Comparison of ENCODE assay signal across 25 cellular contexts in genomic region chr9:96126321-96126881, GRCh38.
A peak's percentile ranks its signal among the peaks of the same experiment; 100 is the strongest.
DNase-seq lines count a peak whose midpoint lies in the region; ATAC-seq, FAIRE-seq and TF ChIP-seq lines count a peak whose summit lies in the region.
"Had no signal": no experiment of that assay in that cellular context is flagged by ENCODE, and none has a peak within 500 bp of the region (broad histone marks: within the 10 kb centered on the region; RNA-seq: fewer than 3 reads in every experiment).

No MANE protein-coding gene starts in this region.

- H4K20me1 ChIP-seq in HepG2 (ENCODE audit: insufficient read depth, low read length) (no peaks in the 10 kb centered on the region), hepatocyte (ENCODE audit: insufficient read depth, poor library complexity, severe bottlenecking) (no peaks in the 10 kb centered on the region), neural progenitor cell (ENCODE audit: low read depth) (peaks cover 4% of the 10 kb centered on the region)

- CTCF ChIA-PET in HepG2 (lab: Yijun Ruan, JAX; ENCODE audit: low intra/inter-chr PET ratio, low total read pairs): no interaction called here

- H3K79me2 ChIP-seq in HepG2 (ENCODE audit: insufficient read depth, low read length): no peaks in the 10 kb centered on the region
- no peaks in the 10 kb centered on the region for H3K79me2 ChIP-seq in hepatocyte
- H3K79me2 ChIP-seq in neural progenitor cell (ENCODE audit: low read depth): no peaks in the 10 kb centered on the region

- H3F3A ChIP-seq in neural progenitor cell (ENCODE audit: low read depth): peaks cover 33% of the 10 kb centered on the region

- no peaks in the 10 kb centered on the region for H3K36me3 ChIP-seq in HepG2 (replicated peaks in 1 of 2; ENCODE audit: control insufficient read depth in 1 of 2, insufficient read depth in 2 of 2, low read length in 2 of 2)
- no peaks in the 10 kb centered on the region for H3K36me3 ChIP-seq in right lobe of liver
- no peaks in the 10 kb centered on the region for H3K36me3 ChIP-seq in hepatocyte (replicated peaks; ENCODE audit: insufficient read depth, low read depth)
- no peaks in the 10 kb centered on the region for H3K36me3 ChIP-seq in neural progenitor cell
- H3K36me3 ChIP-seq: upper lobe of left lung, WERI-Rb-1 had no signal

- peaks cover 0 to 5% of the 10 kb centered on the region in 2 experiments; a peak in 2 of 5 replicates for H3K27me3 ChIP-seq in HepG2 (ENCODE audit: control insufficient read depth in 1 of 2, insufficient read depth in 2 of 2, low read length in 2 of 2)
- no peaks in the 10 kb centered on the region for H3K27me3 ChIP-seq in right lobe of liver
- H3K27me3 ChIP-seq in hepatocyte: no peaks in the 10 kb centered on the region
- H3K27me3 ChIP-seq in neural progenitor cell: peaks cover 27% of the 10 kb centered on the region
- H3K27me3 ChIP-seq: upper lobe of left lung had no signal

- H3K4me3 ChIP-seq in HepG2 (replicated peaks in 1 of 3; ENCODE audit: insufficient read depth in 1 of 3, low read depth in 2 of 3, low read length in 3 of 3) (peak overlapping the region in 1 of 3 experiments; percentile 1; a peak in 1 of 6 replicates), right lobe of liver (no peak overlapping the region), hepatocyte (no peak overlapping the region), neural progenitor cell (no peak overlapping the region)
- H3K4me3 ChIP-seq: upper lobe of left lung had no signal

- FAIRE-seq in HepG2 (lab: Jason Lieb, UNC): no peak
- FAIRE-seq: endothelial cell of umbilical vein had no signal

- TF ChIP-seq CTCF in HepG2 (CRISPR knock-in tag; IDR thresholded peaks at IDR 0.05): no peak
- no peak for TF ChIP-seq CTCF in right lobe of liver (IDR thresholded peaks at IDR 0.05)
- TF ChIP-seq CTCF in hepatocyte (IDR thresholded peaks at IDR 0.05; ENCODE audit: poor library complexity): no peak
- no peak for TF ChIP-seq CTCF in neural progenitor cell (IDR thresholded peaks at IDR 0.05)

- peaks cover 7% of the 10 kb centered on the region; the same call in 1 of the 2 replicates for H3K4me1 ChIP-seq in HepG2 (ENCODE audit: insufficient read depth, low read length)
- H3K4me1 ChIP-seq in right lobe of liver: no peaks in the 10 kb centered on the region
- peaks cover 25% of the 10 kb centered on the region for H3K4me1 ChIP-seq in hepatocyte (ENCODE audit: insufficient read depth)
- H3K4me1 ChIP-seq in neural progenitor cell: peaks cover 36% of the 10 kb centered on the region
- H3K4me1 ChIP-seq: upper lobe of left lung had no signal

- H3K36me3 Mint-ChIP-seq in neural progenitor cell: no peaks in the 10 kb centered on the region
- H3K36me3 Mint-ChIP-seq: activated naive CD4-positive, alpha-beta T cell treated with anti-CD3 and anti-CD28 coated beads, Interleukin-2, amount 50 U/mL, for 24 hours; naive thymus-derived CD4-positive, alpha-beta T cell had no signal

- no peak overlapping the region for H2AFZ ChIP-seq in HepG2 (ENCODE audit: low read length)
- H2AFZ ChIP-seq in hepatocyte: peak overlapping the region; percentile 0
- H2AFZ ChIP-seq in neural progenitor cell (replicated peaks): no peak overlapping the region

- POLR2A ChIA-PET in HepG2 (lab: Yijun Ruan, JAX): no interaction called here

- peak; percentile 41; the same call in 1 of the 3 replicates for ATAC-seq in HepG2
- ATAC-seq in right lobe of liver: no peak
- ATAC-seq: naive thymus-derived CD4-positive, alpha-beta T cell had no signal

- H3K27me3 Mint-ChIP-seq in neural progenitor cell (ENCODE audit: insufficient read depth, low read depth): peaks cover 14% of the 10 kb centered on the region
- H3K27me3 Mint-ChIP-seq: activated CD4-positive, alpha-beta T cell treated with anti-CD3 and anti-CD28 coated beads, Interleukin-2, amount 10 ng/mL, durations not matched to agents 7 days and 5 days; activated naive CD4-positive, alpha-beta T cell treated with anti-CD3 and anti-CD28 coated beads, Interleukin-2, amount 50 U/mL, for 24 hours; CD4-positive, alpha-beta T cell had no signal

- no peak for TF ChIP-seq EP300 in HepG2 (IDR thresholded peaks at IDR 0.05; ENCODE audit: low read depth in 2 of 2, low read length in 2 of 2)
- TF ChIP-seq EP300 in HepG2 (CRISPR knock-in tag; IDR thresholded peaks at IDR 0.05; ENCODE audit: borderline replicate concordance): no peak

- H3K4me1 Mint-ChIP-seq in neural progenitor cell: peaks cover 13% of the 10 kb centered on the region
- H3K4me1 Mint-ChIP-seq: activated CD4-positive, alpha-beta T cell treated with anti-CD3 and anti-CD28 coated beads, Interleukin-2, amount 10 ng/mL, durations not matched to agents 7 days and 5 days had no signal

- TF ChIP-seq POLR2A in HepG2 (IDR thresholded peaks at IDR 0.05; ENCODE audit: insufficient read depth in 1 of 2, low read depth in 2 of 2, low read length in 2 of 2) (no peak), right lobe of liver (IDR thresholded peaks at IDR 0.05) (no peak)

- TF ChIP-seq RAD21 in HepG2 (CRISPR knock-in tag; IDR thresholded peaks at IDR 0.05): no peak

- H3K4me2 ChIP-seq in HepG2 (ENCODE audit: low read depth, low read length) (peak overlapping the region; percentile 40), hepatocyte (peak overlapping the region; percentile 45), neural progenitor cell (peak overlapping the region; percentile 67)
- H3K4me2 ChIP-seq: KMS-11 had no signal

- no peak overlapping the region for H3K4me3 Mint-ChIP-seq in neural progenitor cell
- H3K4me3 Mint-ChIP-seq: activated CD4-positive, alpha-beta T cell treated with anti-CD3 and anti-CD28 coated beads, Interleukin-2, amount 10 ng/mL, durations not matched to agents 7 days and 5 days; activated naive CD4-positive, alpha-beta T cell treated with anti-CD3 and anti-CD28 coated beads, Interleukin-2, amount 50 U/mL, for 24 hours; CD4-positive, alpha-beta T cell; naive thymus-derived CD4-positive, alpha-beta T cell had no signal

- intact Hi-C loops in HepG2 (cut with micrococcal nuclease; ENCODE audit: unreplicated experiment) (no loop called here), right lobe of liver (cut with DNase I) (no loop called here)

- in situ Hi-C loops in HepG2 (cut with HindIII; ENCODE audit: extremely low pct_ligation_motif_present, low pct_unique_long_range_greater_than_20kb): no loop called here

- no peaks in the 10 kb centered on the region for H3K9me3 ChIP-seq in HepG2 (ENCODE audit: low read length)
- H3K9me3 ChIP-seq in right lobe of liver: no peaks in the 10 kb centered on the region
- H3K9me3 ChIP-seq in hepatocyte (ENCODE audit: low read depth): no peaks in the 10 kb centered on the region
- H3K9me3 ChIP-seq in neural progenitor cell (ENCODE audit: low read depth): no peaks in the 10 kb centered on the region
- H3K9me3 ChIP-seq: upper lobe of left lung had no signal

- BruUV-seq in HepG2 (replicated peaks; lab: Mats Ljungman, UMichigan): no TSS peak

- H3K27ac ChIP-seq in HepG2 (ENCODE audit: extremely low read length, insufficient read depth, low read length) (no peak overlapping the region), right lobe of liver (no peak overlapping the region), hepatocyte (peak overlapping the region; percentile 96), neural progenitor cell (no peak overlapping the region)
- H3K27ac ChIP-seq: KMS-11, upper lobe of left lung, WERI-Rb-1 had no signal

- H3K27ac Mint-ChIP-seq in neural progenitor cell: no peak overlapping the region
- H3K27ac Mint-ChIP-seq: activated CD4-positive, alpha-beta T cell treated with anti-CD3 and anti-CD28 coated beads, Interleukin-2, amount 10 ng/mL, durations not matched to agents 7 days and 5 days; activated naive CD4-positive, alpha-beta T cell treated with anti-CD3 and anti-CD28 coated beads, Interleukin-2, amount 50 U/mL, for 24 hours; CD4-positive, alpha-beta T cell; naive thymus-derived CD4-positive, alpha-beta T cell had no signal

- DNase-seq in HepG2 (ENCODE audit: low spot score) (no peak), right lobe of liver (no peak), hepatocyte (ENCODE audit: low spot score) (peak; percentile 67), neural progenitor cell (ENCODE audit: low spot score) (peak; percentile 58), NCI-H526 (lab: John Stamatoyannopoulos, UW) (no peak), occipital lobe (lab: John Stamatoyannopoulos, UW) (no peak), SW 1271 (lab: John Stamatoyannopoulos, UW) (no peak), EL (no peak)
- DNase-seq: activated CD4-positive, alpha-beta T cell treated with anti-CD3 and anti-CD28 coated beads, Interleukin-2, amount 10 ng/mL, durations not matched to agents 7 days and 5 days; aorta; caudate nucleus; CD4-positive, alpha-beta T cell; dermis blood vessel endothelial cell; glutamatergic neuron; mammary epithelial cell; naive thymus-derived CD4-positive, alpha-beta T cell; NCI-H1694 treated with DMSO at 0.1 percent for 48 hours; NCI-H2171 treated with DMSO at 0.1 percent for 48 hours; NCI-H524; T-helper 9 cell; WERI-Rb-1 had no signal

- peaks cover 3% of the 10 kb centered on the region for H3K9me3 Mint-ChIP-seq in neural progenitor cell
- H3K9me3 Mint-ChIP-seq: activated CD4-positive, alpha-beta T cell treated with anti-CD3 and anti-CD28 coated beads, Interleukin-2, amount 10 ng/mL, durations not matched to agents 7 days and 5 days; activated naive CD4-positive, alpha-beta T cell treated with anti-CD3 and anti-CD28 coated beads, Interleukin-2, amount 50 U/mL, for 24 hours; CD4-positive, alpha-beta T cell had no signal

- no peaks in the 10 kb centered on the region for H3K9me2 ChIP-seq in hepatocyte (replicated peaks; ENCODE audit: insufficient read depth)

- H3K9ac ChIP-seq in HepG2 (ENCODE audit: insufficient read depth, low read depth, low read length) (no peak overlapping the region), neural progenitor cell (no peak overlapping the region)
- H3K9ac ChIP-seq: KMS-11 had no signal

- WGBS in HepG2 (ENCODE audit: low lambda C conversion rate): 31% methylated on average over 13 of the region's 21 CpGs
- 41% methylated on average over 11 of the region's 21 CpGs for WGBS in right lobe of liver (ENCODE audit: insufficient coverage, low coverage, low lambda C conversion rate, missing lambda C conversion rate)
- WGBS in hepatocyte (ENCODE audit: low lambda C conversion rate, missing lambda C conversion rate): 24% methylated on average over 21 of the region's 21 CpGs

TF ChIP-seq in HepG2, 621 proteins besides CTCF, POLR2A, EP300 and RAD21 (continues in another document):
- no peak for TF ChIP-seq GABPA (IDR thresholded peaks at IDR 0.05; ENCODE audit: low read depth, low read length)
- TF ChIP-seq GABPA (CRISPR knock-in tag; IDR thresholded peaks at IDR 0.05; ENCODE audit: low read depth): no peak
- no peak for TF ChIP-seq ZNF737 (CRISPR knock-in tag; IDR thresholded peaks at IDR 0.05; ENCODE audit: borderline replicate concordance)
- TF ChIP-seq TEF (CRISPR knock-in tag; IDR thresholded peaks at IDR 0.05): no peak
- no peak for TF ChIP-seq KLF16 (CRISPR knock-in tag; IDR thresholded peaks at IDR 0.05)

Comparison
In these comparisons a context has a peak if more than half of its experiments do, and no peak if none do; other contexts are left out.
1. DNase-seq: peak in hepatocyte (single experiment) and neural progenitor cell (single experiment); none in HepG2 (single experiment), right lobe of liver (0 of 3), NCI-H526 (0 of 2), occipital lobe (single experiment), SW 1271 (0 of 2) and EL (single experiment).
2. Peak in every context shown above with its lines, with median percentiles within 50 percentile points of each other: H3K4me2 ChIP-seq.